ENCODE assay signal across 8 cellular contexts in genomic region chr3:188061133-188061532, GRCh38.
A peak's percentile ranks its signal among the peaks of the same experiment; 100 is the strongest.
DNase-seq lines count a peak whose midpoint lies in the region; ATAC-seq, FAIRE-seq and TF ChIP-seq lines count a peak whose summit lies in the region.

No MANE protein-coding gene starts in this region.

- no peaks in the 10 kb centered on the region for H4K20me1 ChIP-seq in endothelial cell of umbilical vein (replicated peaks; ENCODE audit: control insufficient read depth, extremely low read depth, insufficient read depth, low read length)

- TF ChIP-seq POLR2A in endothelial cell of umbilical vein (IDR thresholded peaks at IDR 0.05; ENCODE audit: low read depth, low read length): no peak

- TF ChIP-seq CTCF in C4-2B (conservative IDR thresholded peaks at IDR 0.05): peak; percentile 40
- TF ChIP-seq CTCF in endothelial cell of umbilical vein (IDR thresholded peaks at IDR 0.05; ENCODE audit: extremely low read depth in 1 of 2, insufficient read depth in 1 of 2, low read depth in 1 of 2, low read length in 2 of 2): no peak
- no peak for TF ChIP-seq CTCF in tibial artery (IDR thresholded peaks at IDR 0.05)

- intact Hi-C loops in endothelial cell of umbilical vein (cut with micrococcal nuclease): no loop called here
- intact Hi-C loops in tibial artery (cut with DNase I; ENCODE audit: low total_unique reads): no loop called here

- peaks cover 0 to 2% of the 10 kb centered on the region in 2 experiments for H3K27me3 ChIP-seq in endothelial cell of umbilical vein (ENCODE audit: control insufficient read depth in 2 of 2, insufficient read depth in 2 of 2, low read length in 2 of 2)
- no peaks in the 10 kb centered on the region for H3K27me3 ChIP-seq in tibial artery

- dilution Hi-C loops in endothelial cell of umbilical vein (cut with MboI; ENCODE audit: extremely low pct_ligation_motif_present, low sequenced_read_pairs): no loop called here

- H3K4me1 ChIP-seq in endothelial cell of umbilical vein (ENCODE audit: control insufficient read depth, extremely low read depth, insufficient read depth, low read length) (peaks cover 4% of the 10 kb centered on the region), tibial artery (peaks cover 0 to 52% (median 13%) of the 10 kb centered on the region in 4 donors)

- no peaks in the 10 kb centered on the region for H3K9me1 ChIP-seq in endothelial cell of umbilical vein (replicated peaks; ENCODE audit: control insufficient read depth, extremely low read depth, insufficient read depth, low read length)

- no peak for ATAC-seq in HG03457 (IDR thresholded peaks at IDR 0.05; ENCODE audit: unreplicated experiment)

- H3K27ac ChIP-seq in C4-2B (peak overlapping the region; percentile 57; the same call in 1 of the 2 replicates), endothelial cell of umbilical vein (ENCODE audit: insufficient read depth, low read depth, low read length) (no peak overlapping the region), tibial artery (peak overlapping the region in 1 of 2 donors; percentile 42)

- H2AFZ ChIP-seq in endothelial cell of umbilical vein (ENCODE audit: low read depth, low read length): no peak overlapping the region

- H3K9ac ChIP-seq in endothelial cell of umbilical vein (replicated peaks; ENCODE audit: extremely low read depth, insufficient read depth, low read length): no peak overlapping the region

- H3K4me3 ChIP-seq in endothelial cell of umbilical vein (replicated peaks in 1 of 3; ENCODE audit: insufficient read depth in 1 of 3, low read depth in 1 of 3, low read length in 3 of 3) (no peak overlapping the region), tibial artery (no peak overlapping the region)

- H3K9me3 ChIP-seq in endothelial cell of umbilical vein (replicated peaks; ENCODE audit: control insufficient read depth, insufficient read depth, low read length) (no peaks in the 10 kb centered on the region), tibial artery (no peaks in the 10 kb centered on the region)

- DNase-seq in HUDEP-2 (lab: John Stamatoyannopoulos, UW; ENCODE audit: unreplicated experiment in 76 of 76): peak in 47 of 76 experiments; percentile 2 to 78 (median 32)
- peak; percentile 66 to 67 for DNase-seq in activated CD4-positive, alpha-beta T cell treated with anti-CD3 and anti-CD28 coated beads for 4 hours
- peak; percentile 28 for DNase-seq in endothelial cell of umbilical vein (ENCODE audit: low read depth, low spot score)
- peak; percentile 37 to 40 for DNase-seq in stimulated activated CD4-positive, alpha-beta T cell treated with anti-CD3 and anti-CD28 coated beads, Interleukin-2, amount 100 ng/mL, for 48 hours
- DNase-seq in GM19240 (ENCODE audit: insufficient read length, low spot score): no peak
- no peak for DNase-seq in tibial artery

- POLR2A ChIA-PET in endothelial cell of umbilical vein (lab: Charles Lee): no interaction called here

- no TSS peak for BruUV-seq in endothelial cell of umbilical vein (replicated peaks; lab: Mats Ljungman, UMichigan)

- H3K4me2 ChIP-seq in endothelial cell of umbilical vein (ENCODE audit: insufficient read depth, low read length): no peak overlapping the region

- FAIRE-seq in endothelial cell of umbilical vein (lab: Jason Lieb, UNC): peak; percentile 76

- H3K79me2 ChIP-seq in endothelial cell of umbilical vein (ENCODE audit: control insufficient read depth, insufficient read depth, low read length): no peaks in the 10 kb centered on the region

- H3K36me3 ChIP-seq in endothelial cell of umbilical vein (ENCODE audit: control insufficient read depth in 2 of 2, extremely low read depth in 1 of 2, insufficient read depth in 2 of 2, low read length in 2 of 2) (no peaks in the 10 kb centered on the region), tibial artery (no peaks in the 10 kb centered on the region)

- CTCF ChIA-PET in endothelial cell of umbilical vein (lab: Charles Lee): interaction anchor here (0.7 to 1.4 kb wide), 3 partner anchors 14 to 122 kb away, joined by 3 read pairs; no protein-coding TSS in a partner anchor

TF ChIP-seq in endothelial cell of umbilical vein, 7 proteins besides CTCF, POLR2A, EP300 and RAD21:
- TF ChIP-seq MYC (IDR thresholded peaks at IDR 0.05; ENCODE audit: low read depth, low read length) (no peak), POLR2AphosphoS5 (IDR thresholded peaks at IDR 0.05; ENCODE audit: insufficient read depth, low read depth, low read length) (no peak), JUN (IDR thresholded peaks at IDR 0.05; ENCODE audit: borderline replicate concordance, insufficient read depth, insufficient read length, low read depth) (peak; percentile 58), EZH2 (IDR thresholded peaks at IDR 0.05; ENCODE audit: borderline replicate concordance, low read depth, low read length, severe bottlenecking) (no peak), FOS (IDR thresholded peaks at IDR 0.05; ENCODE audit: borderline replicate concordance, insufficient read depth, low read length) (no peak), GATA2 (IDR thresholded peaks at IDR 0.05; ENCODE audit: insufficient read depth, insufficient read length, low read depth, low read length) (peak; percentile 72)
- TF ChIP-seq, protein P1, sequence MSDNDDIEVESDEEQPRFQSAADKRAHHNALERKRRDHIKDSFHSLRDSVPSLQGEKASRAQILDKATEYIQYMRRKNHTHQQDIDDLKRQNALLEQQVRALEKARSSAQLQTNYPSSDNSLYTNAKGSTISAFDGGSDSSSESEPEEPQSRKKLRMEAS (IDR thresholded peaks at IDR 0.05; ENCODE audit: insufficient read depth, insufficient read length): no peak

Comparison
In these comparisons a context has a peak if more than half of its experiments do, and no peak if none do; other contexts are left out.
1. DNase-seq: peak in HUDEP-2 (47 of 76), activated CD4-positive, alpha-beta T cell treated with anti-CD3 and anti-CD28 coated beads for 4 hours (2 of 2), endothelial cell of umbilical vein (single experiment) and stimulated activated CD4-positive, alpha-beta T cell treated with anti-CD3 and anti-CD28 coated beads, Interleukin-2, amount 100 ng/mL, for 48 hours (2 of 2); none in GM19240 (single experiment) and tibial artery (0 of 2).